Comparison of ENCODE assay signal across 35 cellular contexts in genomic region chr2:30559544-30559943, GRCh38.
A peak's percentile ranks its signal among the peaks of the same experiment; 100 is the strongest.
DNase-seq lines count a peak whose midpoint lies in the region; ATAC-seq, FAIRE-seq and TF ChIP-seq lines count a peak whose summit lies in the region.
"Had no signal": no experiment of that assay in that cellular context is flagged by ENCODE, and none has a peak within 500 bp of the region (broad histone marks: within the 10 kb centered on the region; RNA-seq: fewer than 3 reads in every experiment).

No MANE protein-coding gene starts in this region.

- H2AFZ ChIP-seq in SK-N-SH (ENCODE audit: low read depth): no peak overlapping the region

- peaks cover 7% of the 10 kb centered on the region for H3K36me3 Mint-ChIP-seq in endodermal cell (ENCODE audit: low read depth)

- H3K4me3 ChIP-seq in A549: no peak overlapping the region
- H3K4me3 ChIP-seq in SK-N-SH (ENCODE audit: low read depth in 2 of 2, low read length in 1 of 2): no peak overlapping the region
- H3K4me3 ChIP-seq in endodermal cell (ENCODE audit: low read length): no peak overlapping the region
- H3K4me3 ChIP-seq: BLaER1; BLaER1 treated with 17β-estradiol and CSF1 and Interleukin-3, amounts not matched to agents 10 nM and 100 nM had no signal

- no peaks in the 10 kb centered on the region for H4K20me1 ChIP-seq in SK-N-SH (ENCODE audit: insufficient read depth)
- H4K20me1 ChIP-seq: BLaER1; BLaER1 treated with 17β-estradiol and CSF1 and Interleukin-3, amounts not matched to agents 10 nM and 100 nM had no signal

- POLR2A ChIA-PET in A549 (lab: Yijun Ruan, JAX) (no interaction called here), SK-N-SH (lab: Yijun Ruan, JAX) (no interaction called here)

- no peaks in the 10 kb centered on the region for H3K27me3 Mint-ChIP-seq in endodermal cell (ENCODE audit: insufficient read depth)
- H3K27me3 Mint-ChIP-seq: B cell; CD4-positive, alpha-beta memory T cell; CD4-positive, alpha-beta T cell; CD4-positive, CD25-positive, alpha-beta regulatory T cell; CD8-positive, alpha-beta memory T cell had no signal

- H3K4me1 Mint-ChIP-seq in endodermal cell: no peaks in the 10 kb centered on the region
- H3K4me1 Mint-ChIP-seq: B cell had no signal

- H3K9ac ChIP-seq in SK-N-SH (no peak overlapping the region), endodermal cell (ENCODE audit: extremely low read depth, low read length, poor library complexity, severe bottlenecking) (no peak overlapping the region)
- H3K9ac ChIP-seq: BLaER1; BLaER1 treated with 17β-estradiol and CSF1 and Interleukin-3, amounts not matched to agents 10 nM and 100 nM had no signal

- H3K4me2 ChIP-seq in A549 (no peak overlapping the region), SK-N-SH (no peak overlapping the region)
- H3K4me2 ChIP-seq: BLaER1; BLaER1 treated with 17β-estradiol and CSF1 and Interleukin-3, amounts not matched to agents 10 nM and 100 nM had no signal

- H3K27ac Mint-ChIP-seq in endodermal cell: peak overlapping the region; percentile 50
- H3K27ac Mint-ChIP-seq: B cell; CD14-positive monocyte; CD4-positive, alpha-beta memory T cell; CD4-positive, alpha-beta T cell; CD4-positive, CD25-positive, alpha-beta regulatory T cell; CD8-positive, alpha-beta T cell had no signal

- no peak for TF ChIP-seq POLR2A in A549 (IDR thresholded peaks at IDR 0.05; ENCODE audit: low read length)

- H3K9me2 ChIP-seq in SK-N-SH: no peaks in the 10 kb centered on the region

- H3K9me3 Mint-ChIP-seq in endodermal cell: peaks cover 1% of the 10 kb centered on the region
- H3K9me3 Mint-ChIP-seq: CD4-positive, alpha-beta memory T cell; CD4-positive, alpha-beta T cell; CD4-positive, CD25-positive, alpha-beta regulatory T cell; CD8-positive, alpha-beta memory T cell; CD8-positive, alpha-beta T cell had no signal

- TF ChIP-seq RAD21 in A549 (conservative IDR thresholded peaks at IDR 0.05 in 1 of 2, IDR thresholded peaks at IDR 0.05 in 1 of 2) (no peak), SK-N-SH (IDR thresholded peaks at IDR 0.05; ENCODE audit: low read length) (no peak)

- TF ChIP-seq CTCF in A549 (IDR thresholded peaks at IDR 0.05): no peak
- no peak for TF ChIP-seq CTCF in SK-N-SH (IDR thresholded peaks at IDR 0.05)
- no peak for TF ChIP-seq CTCF in endodermal cell (conservative IDR thresholded peaks at IDR 0.05)

- H3K27ac ChIP-seq in A549: no peak overlapping the region
- peak overlapping the region in 1 of 2 experiments; percentile 35; a peak in 1 of 4 replicates for H3K27ac ChIP-seq in SK-N-SH (ENCODE audit: low read depth in 2 of 2, low read length in 1 of 2)
- H3K27ac ChIP-seq in endodermal cell (ENCODE audit: low read depth, low read length): no peak overlapping the region
- H3K27ac ChIP-seq: 22Rv1; BLaER1; BLaER1 treated with 17β-estradiol and CSF1 and Interleukin-3, amounts not matched to agents 10 nM and 100 nM; C4-2B had no signal

- H3K36me3 ChIP-seq in SK-N-SH (replicated peaks in 1 of 2; ENCODE audit: control insufficient read depth in 1 of 2, insufficient read depth in 2 of 2, low read length in 1 of 2) (peaks cover 10 to 11% of the 10 kb centered on the region in 2 experiments), endodermal cell (ENCODE audit: control insufficient read depth, insufficient read depth, low read length) (peaks cover 8% of the 10 kb centered on the region)
- H3K36me3 ChIP-seq: BE2C had no signal

- peak; percentile 80 for FAIRE-seq in A549 (lab: Jason Lieb, UNC)
- FAIRE-seq: A204.1, D721Med had no signal

- no peak for DNase-seq in A549 (ENCODE audit: low read depth in 1 of 2, low spot score in 1 of 2)
- DNase-seq in SK-N-SH: peak; percentile 32
- no peak for DNase-seq in endodermal cell
- no peak for DNase-seq in G401 (ENCODE audit: low spot score)
- DNase-seq in stimulated activated CD4-positive, alpha-beta T cell treated with anti-CD3 and anti-CD28 coated beads, Interleukin-2, amount 100 ng/mL, for 48 hours: no peak
- no peak for DNase-seq in iPS-NIHi7 (ENCODE audit: extremely low spot score)
- no peak for DNase-seq in SW 1271 (lab: John Stamatoyannopoulos, UW)
- DNase-seq: 8988T; ACHN; AML-193; BE2C; C1 segment of cervical spinal cord; Caco-2; Calu3; CD4-positive, alpha-beta memory T cell; CD4-positive, alpha-beta T cell; CD4-positive, CD25-positive, alpha-beta regulatory T cell; CD8-positive, alpha-beta memory T cell; CD8-positive, alpha-beta T cell; COR-L47; DMS 273 treated with DMSO at 0.1 percent for 48 hours; DMS153; DMS53; DMS79 treated with DMSO at 0.1 percent for 48 hours; DND-41; EL had no signal

- H3K4me3 Mint-ChIP-seq in endodermal cell: no peak overlapping the region
- H3K4me3 Mint-ChIP-seq: B cell; CD14-positive monocyte; CD4-positive, alpha-beta memory T cell; CD4-positive, alpha-beta T cell; CD4-positive, CD25-positive, alpha-beta regulatory T cell; CD8-positive, alpha-beta memory T cell; CD8-positive, alpha-beta T cell had no signal

- H3K9me3 ChIP-seq in A549 (no peaks in the 10 kb centered on the region), SK-N-SH (no peaks in the 10 kb centered on the region), endodermal cell (ENCODE audit: control insufficient read depth, low read length) (no peaks in the 10 kb centered on the region)
- H3K9me3 ChIP-seq: BE2C, Caco-2 had no signal

- no peak for TF ChIP-seq EP300 in A549 (IDR thresholded peaks at IDR 0.05)
- no peak for TF ChIP-seq EP300 in SK-N-SH (IDR thresholded peaks at IDR 0.05; ENCODE audit: borderline replicate concordance in 1 of 2, low read depth in 1 of 2, low read length in 1 of 2)

- H3K79me2 ChIP-seq in SK-N-SH (ENCODE audit: insufficient read depth): no peaks in the 10 kb centered on the region

- no peaks in the 10 kb centered on the region for H3K27me3 ChIP-seq in SK-N-SH (ENCODE audit: insufficient read depth)
- no peaks in the 10 kb centered on the region for H3K27me3 ChIP-seq in endodermal cell (ENCODE audit: control insufficient read depth, insufficient read depth, low read length, poor library complexity, severe bottlenecking)
- H3K27me3 ChIP-seq: BE2C; BLaER1; BLaER1 treated with 17β-estradiol and CSF1 and Interleukin-3, amounts not matched to agents 10 nM and 100 nM had no signal

- in situ Hi-C loops in G401 (cut with HindIII; ENCODE audit: low sequenced_read_pairs): no loop called here

- CTCF ChIA-PET in A549 (lab: Yijun Ruan, JAX) (no interaction called here), SK-N-SH (lab: Yijun Ruan, JAX) (no interaction called here)

- H3K4me1 ChIP-seq in A549 (peaks cover 6% of the 10 kb centered on the region; the same call in 2 of the 3 replicates), SK-N-SH (ENCODE audit: control insufficient read depth in 1 of 2, insufficient read depth in 2 of 2, low read depth in 1 of 2, low read length in 1 of 2) (peaks cover 0 to 6% of the 10 kb centered on the region in 2 experiments; a peak in 2 of 4 replicates), endodermal cell (ENCODE audit: control insufficient read depth, insufficient read depth, low read length) (no peaks in the 10 kb centered on the region)
- H3K4me1 ChIP-seq: BLaER1; BLaER1 treated with 17β-estradiol and CSF1 and Interleukin-3, amounts not matched to agents 10 nM and 100 nM; Caco-2 had no signal

- H3F3A ChIP-seq in SK-N-SH (replicated peaks; ENCODE audit: insufficient read depth): no peaks in the 10 kb centered on the region

- ATAC-seq in A549 (no peak), SK-N-SH treated with all-trans-retinoic acid at 6 μM for 48 hours (no peak)
- ATAC-seq: CD8-positive, alpha-beta T cell had no signal

TF ChIP-seq in A549, 52 proteins besides CTCF, POLR2A, EP300 and RAD21 (continues in another document):
- TF ChIP-seq SMC3 (IDR thresholded peaks at IDR 0.05) (no peak), JUNB (IDR thresholded peaks at IDR 0.05) (no peak), JUN (IDR thresholded peaks at IDR 0.05) (no peak), SREBF2 (IDR thresholded peaks at IDR 0.05) (no peak), RFX5 (IDR thresholded peaks at IDR 0.05) (no peak)
- TF ChIP-seq, protein P1, sequence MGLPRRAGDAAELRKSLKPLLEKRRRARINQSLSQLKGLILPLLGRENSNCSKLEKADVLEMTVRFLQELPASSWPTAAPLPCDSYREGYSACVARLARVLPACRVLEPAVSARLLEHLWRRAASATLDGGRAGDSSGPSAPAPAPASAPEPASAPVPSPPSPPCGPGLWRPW (IDR thresholded peaks at IDR 0.05): no peak

TF ChIP-seq in SK-N-SH, 30 proteins besides CTCF, POLR2A, EP300 and RAD21:
- TF ChIP-seq ELF1 (IDR thresholded peaks at IDR 0.05) (no peak), GATA2 (CRISPR knock-in tag; IDR thresholded peaks at IDR 0.05) (peak; percentile 54; the same call in 1 of the 2 replicates)

TF ChIP-seq in SK-N-SH treated with all-trans-retinoic acid at 6 μM for 48 hours, 23 proteins besides CTCF, POLR2A, EP300 and RAD21:
- no peak for TF ChIP-seq ZNF70 (CRISPR knock-in tag; IDR thresholded peaks at IDR 0.05)
- no peak for TF ChIP-seq ZC3H10 (CRISPR knock-in tag; IDR thresholded peaks at IDR 0.05)
- no peak for TF ChIP-seq CSDC2 (CRISPR knock-in tag; IDR thresholded peaks at IDR 0.05)
- TF ChIP-seq PPARA (CRISPR knock-in tag; IDR thresholded peaks at IDR 0.05; ENCODE audit: borderline replicate concordance): no peak
- TF ChIP-seq TCF4 (CRISPR knock-in tag; IDR thresholded peaks at IDR 0.05; ENCODE audit: borderline replicate concordance): peak; percentile 78
- TF ChIP-seq, protein P2, sequence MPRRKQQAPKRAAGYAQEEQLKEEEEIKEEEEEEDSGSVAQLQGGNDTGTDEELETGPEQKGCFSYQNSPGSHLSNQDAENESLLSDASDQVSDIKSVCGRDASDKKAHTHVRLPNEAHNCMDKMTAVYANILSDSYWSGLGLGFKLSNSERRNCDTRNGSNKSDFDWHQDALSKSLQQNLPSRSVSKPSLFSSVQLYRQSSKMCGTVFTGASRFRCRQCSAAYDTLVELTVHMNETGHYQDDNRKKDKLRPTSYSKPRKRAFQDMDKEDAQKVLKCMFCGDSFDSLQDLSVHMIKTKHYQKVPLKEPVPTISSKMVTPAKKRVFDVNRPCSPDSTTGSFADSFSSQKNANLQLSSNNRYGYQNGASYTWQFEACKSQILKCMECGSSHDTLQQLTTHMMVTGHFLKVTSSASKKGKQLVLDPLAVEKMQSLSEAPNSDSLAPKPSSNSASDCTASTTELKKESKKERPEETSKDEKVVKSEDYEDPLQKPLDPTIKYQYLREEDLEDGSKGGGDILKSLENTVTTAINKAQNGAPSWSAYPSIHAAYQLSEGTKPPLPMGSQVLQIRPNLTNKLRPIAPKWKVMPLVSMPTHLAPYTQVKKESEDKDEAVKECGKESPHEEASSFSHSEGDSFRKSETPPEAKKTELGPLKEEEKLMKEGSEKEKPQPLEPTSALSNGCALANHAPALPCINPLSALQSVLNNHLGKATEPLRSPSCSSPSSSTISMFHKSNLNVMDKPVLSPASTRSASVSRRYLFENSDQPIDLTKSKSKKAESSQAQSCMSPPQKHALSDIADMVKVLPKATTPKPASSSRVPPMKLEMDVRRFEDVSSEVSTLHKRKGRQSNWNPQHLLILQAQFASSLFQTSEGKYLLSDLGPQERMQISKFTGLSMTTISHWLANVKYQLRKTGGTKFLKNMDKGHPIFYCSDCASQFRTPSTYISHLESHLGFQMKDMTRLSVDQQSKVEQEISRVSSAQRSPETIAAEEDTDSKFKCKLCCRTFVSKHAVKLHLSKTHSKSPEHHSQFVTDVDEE (CRISPR knock-in tag; IDR thresholded peaks at IDR 0.05): no peak
- no peak for TF ChIP-seq SNAI2 (CRISPR knock-in tag; IDR thresholded peaks at IDR 0.05)
- no peak for TF ChIP-seq RARB (CRISPR knock-in tag; IDR thresholded peaks at IDR 0.05)
